Comparison of ENCODE assay signal across 8 cellular contexts in the genomic region with DNA sequence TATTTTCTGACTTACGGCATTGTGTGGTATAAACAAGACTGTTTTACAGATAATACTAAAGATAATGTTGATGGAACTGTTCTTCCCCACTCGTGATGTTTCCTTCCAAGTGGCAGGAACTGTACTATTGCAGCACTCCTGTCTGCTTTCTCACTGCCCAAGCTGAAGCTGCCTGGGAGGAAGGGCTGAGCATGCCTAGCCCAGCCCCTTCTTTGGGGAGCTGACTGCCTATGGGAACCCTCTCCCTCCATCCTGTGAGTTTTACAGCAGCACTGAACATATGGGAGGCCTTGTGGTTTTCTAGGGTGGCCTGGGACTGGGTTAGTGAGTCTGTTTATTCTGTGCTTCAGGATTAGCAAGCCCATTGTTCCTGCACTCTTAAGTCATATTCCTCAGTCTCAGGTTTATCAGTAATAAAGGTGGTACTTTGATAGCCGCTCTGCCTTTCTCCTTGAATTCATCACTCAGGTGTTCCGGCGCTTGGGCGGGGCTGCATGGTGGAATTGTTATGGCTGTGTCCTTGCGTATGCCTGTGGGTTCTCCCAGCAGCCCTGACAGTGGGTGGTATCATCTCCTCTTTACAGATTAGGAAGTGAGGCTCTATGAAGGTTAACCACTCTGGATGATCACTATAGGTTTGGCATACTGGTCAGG.
A peak's percentile ranks its signal among the peaks of the same experiment; 100 is the strongest.
DNase-seq lines count a peak whose midpoint lies in the region; TF ChIP-seq lines count a peak whose summit lies in the region.

No MANE protein-coding gene starts in this region.

- peak; percentile 13 for DNase-seq in activated naive CD4-positive, alpha-beta T cell treated with Interleukin-2 at 50 U/mL for 16 hours
- DNase-seq in activated naive CD4-positive, alpha-beta T cell treated with anti-CD3 and anti-CD28 coated beads, Interleukin-2, amount 50 U/mL, for 16 hours, result no peak
- DNase-seq in SK-N-SH, result peak; percentile 37
- DNase-seq in fibroblast of pulmonary artery (ENCODE audit: low read depth), result peak; percentile 92
- DNase-seq in osteoblast (ENCODE audit: insufficient read length, low spot score, missing footprints), result peak; percentile 82
- DNase-seq in SK-N-DZ (ENCODE audit: low spot score), result no peak
- DNase-seq in NAMALWA (ENCODE audit: low spot score), result no peak
- DNase-seq in Karpas-422, result no peak

- POLR2A ChIA-PET in SK-N-SH (lab: Yijun Ruan, JAX), result no interaction called here

- 0 out of 2 replicates have a peak overlapping the region, but pooled peaks have one; percentile 21 for H3K9ac ChIP-seq in SK-N-SH
- H3K9ac ChIP-seq in Karpas-422 (ENCODE audit: low read length), result no peak overlapping the region

- H3K4me1 ChIP-seq in SK-N-SH (ENCODE audit: control insufficient read depth in 1 of 2, insufficient read depth in 2 of 2, low read depth in 1 of 2, low read length in 1 of 2) (peaks cover 0 to 12% of the 10 kb centered on the region in 2 experiments; a peak in 2 of 4 replicates), osteoblast (ENCODE audit: insufficient read depth, low read length) (peaks cover 29% of the 10 kb centered on the region), Karpas-422 (ENCODE audit: low read length) (no peaks in the 10 kb centered on the region)

- no peak for TF ChIP-seq EP300 in SK-N-SH (IDR thresholded peaks at IDR 0.05; ENCODE audit: borderline replicate concordance in 1 of 2, low read depth in 1 of 2, low read length in 1 of 2)

- no peaks in the 10 kb centered on the region for H3F3A ChIP-seq in SK-N-SH (replicated peaks; ENCODE audit: insufficient read depth)

- H4K20me1 ChIP-seq in SK-N-SH (ENCODE audit: insufficient read depth) (no peaks in the 10 kb centered on the region), osteoblast (ENCODE audit: insufficient read depth, low read length) (no peaks in the 10 kb centered on the region), Karpas-422 (ENCODE audit: insufficient read depth, low read depth, low read length) (no peaks in the 10 kb centered on the region)

- TF ChIP-seq CTCF in SK-N-SH (IDR thresholded peaks at IDR 0.05) (no peak), fibroblast of pulmonary artery (IDR thresholded peaks at IDR 0.05; ENCODE audit: low read length, missing control alignments) (no peak), osteoblast (IDR thresholded peaks at IDR 0.05; ENCODE audit: extremely low read depth, low read depth, low read length) (no peak)

- H2AFZ ChIP-seq in SK-N-SH (ENCODE audit: low read depth) (peak overlapping the region; percentile 80), osteoblast (ENCODE audit: low read length) (peak overlapping the region; percentile 77), Karpas-422 (ENCODE audit: low read length) (no peak overlapping the region)

- no peaks in the 10 kb centered on the region for H3K27me3 ChIP-seq in SK-N-SH (ENCODE audit: insufficient read depth)
- no peaks in the 10 kb centered on the region for H3K27me3 ChIP-seq in osteoblast (ENCODE audit: insufficient read depth, low read length)
- H3K27me3 ChIP-seq in Karpas-422 (ENCODE audit: low read length), result no peaks in the 10 kb centered on the region

- H3K4me2 ChIP-seq in SK-N-SH (peak overlapping the region; percentile 76), osteoblast (ENCODE audit: insufficient read depth, low read length) (peak overlapping the region; percentile 73), Karpas-422 (ENCODE audit: low read depth, low read length, poor library complexity, severe bottlenecking) (no peak overlapping the region)

- H3K36me3 ChIP-seq in SK-N-SH (replicated peaks in 1 of 2; ENCODE audit: control insufficient read depth in 1 of 2, insufficient read depth in 2 of 2, low read length in 1 of 2), result no peaks in the 10 kb centered on the region
- H3K36me3 ChIP-seq in osteoblast (ENCODE audit: insufficient read depth, low read length), result no peaks in the 10 kb centered on the region
- no peaks in the 10 kb centered on the region for H3K36me3 ChIP-seq in Karpas-422 (ENCODE audit: insufficient read depth, low read length)

- H3K9me3 ChIP-seq in SK-N-SH (no peaks in the 10 kb centered on the region), osteoblast (ENCODE audit: low read depth, low read length) (no peaks in the 10 kb centered on the region), Karpas-422 (ENCODE audit: low read length) (no peaks in the 10 kb centered on the region)

- WGBS in SK-N-SH (ENCODE audit: low lambda C conversion rate), result 72% methylated on average over 7 of the region's 7 CpGs

- peak overlapping the region; percentile 37 to 71; a peak in 3 of 4 replicates for H3K27ac ChIP-seq in SK-N-SH (ENCODE audit: low read depth in 2 of 2, low read length in 1 of 2)
- peak overlapping the region; percentile 56 for H3K27ac ChIP-seq in osteoblast (ENCODE audit: low read depth, low read length)
- no peak overlapping the region for H3K27ac ChIP-seq in Karpas-422 (ENCODE audit: low read length)

- H3K4me3 ChIP-seq in SK-N-SH (ENCODE audit: low read depth in 2 of 2, low read length in 1 of 2) (peak overlapping the region; percentile 51 to 56), fibroblast of pulmonary artery (replicated peaks; ENCODE audit: low read depth, low read length) (peak overlapping the region; percentile 52), osteoblast (ENCODE audit: insufficient read depth, low read length) (peak overlapping the region; percentile 60), Karpas-422 (ENCODE audit: low read length) (no peak overlapping the region)

- H3K9me2 ChIP-seq in SK-N-SH (no peaks in the 10 kb centered on the region), Karpas-422 (replicated peaks; ENCODE audit: insufficient read depth, low read length) (no peaks in the 10 kb centered on the region)

- no peak for TF ChIP-seq RAD21 in SK-N-SH (IDR thresholded peaks at IDR 0.05; ENCODE audit: low read length)

- H3K79me2 ChIP-seq in SK-N-SH (ENCODE audit: insufficient read depth) (no peaks in the 10 kb centered on the region), osteoblast (ENCODE audit: insufficient read depth, low read length) (no peaks in the 10 kb centered on the region), Karpas-422 (ENCODE audit: low read length) (no peaks in the 10 kb centered on the region)

- CTCF ChIA-PET in SK-N-SH (lab: Yijun Ruan, JAX), result interaction anchor here (1.4 to 1.7 kb wide), 2 partner anchors 12 to 380 kb away, joined by 3 to 5 read pairs; a partner anchor contains a TSS

TF ChIP-seq in SK-N-SH, 30 proteins besides CTCF, POLR2A, EP300 and RAD21:
- TF ChIP-seq TAF1 (IDR thresholded peaks at IDR 0.05; ENCODE audit: borderline replicate concordance, low read depth, low read length) (peak; percentile 64; the same call in 1 of the 2 replicates), GABPA (IDR thresholded peaks at IDR 0.05; ENCODE audit: low read depth) (peak; percentile 45), GATA2 (CRISPR knock-in tag; IDR thresholded peaks at IDR 0.05) (peak; percentile 70), EZH2phosphoT487 (IDR thresholded peaks at IDR 0.05; ENCODE audit: borderline replicate concordance, low read depth) (no peak)

Comparison
In these comparisons a context has a peak if more than half of its experiments do, and no peak if none do; other contexts are left out.
1. DNase-seq: peak in activated naive CD4-positive, alpha-beta T cell treated with Interleukin-2 at 50 U/mL for 16 hours (single experiment), SK-N-SH (single experiment), fibroblast of pulmonary artery (single experiment) and osteoblast (single experiment); none in activated naive CD4-positive, alpha-beta T cell treated with anti-CD3 and anti-CD28 coated beads, Interleukin-2, amount 50 U/mL, for 16 hours (single experiment), SK-N-DZ (single experiment), NAMALWA (single experiment) and Karpas-422 (single experiment).